In the genomic region with DNA sequence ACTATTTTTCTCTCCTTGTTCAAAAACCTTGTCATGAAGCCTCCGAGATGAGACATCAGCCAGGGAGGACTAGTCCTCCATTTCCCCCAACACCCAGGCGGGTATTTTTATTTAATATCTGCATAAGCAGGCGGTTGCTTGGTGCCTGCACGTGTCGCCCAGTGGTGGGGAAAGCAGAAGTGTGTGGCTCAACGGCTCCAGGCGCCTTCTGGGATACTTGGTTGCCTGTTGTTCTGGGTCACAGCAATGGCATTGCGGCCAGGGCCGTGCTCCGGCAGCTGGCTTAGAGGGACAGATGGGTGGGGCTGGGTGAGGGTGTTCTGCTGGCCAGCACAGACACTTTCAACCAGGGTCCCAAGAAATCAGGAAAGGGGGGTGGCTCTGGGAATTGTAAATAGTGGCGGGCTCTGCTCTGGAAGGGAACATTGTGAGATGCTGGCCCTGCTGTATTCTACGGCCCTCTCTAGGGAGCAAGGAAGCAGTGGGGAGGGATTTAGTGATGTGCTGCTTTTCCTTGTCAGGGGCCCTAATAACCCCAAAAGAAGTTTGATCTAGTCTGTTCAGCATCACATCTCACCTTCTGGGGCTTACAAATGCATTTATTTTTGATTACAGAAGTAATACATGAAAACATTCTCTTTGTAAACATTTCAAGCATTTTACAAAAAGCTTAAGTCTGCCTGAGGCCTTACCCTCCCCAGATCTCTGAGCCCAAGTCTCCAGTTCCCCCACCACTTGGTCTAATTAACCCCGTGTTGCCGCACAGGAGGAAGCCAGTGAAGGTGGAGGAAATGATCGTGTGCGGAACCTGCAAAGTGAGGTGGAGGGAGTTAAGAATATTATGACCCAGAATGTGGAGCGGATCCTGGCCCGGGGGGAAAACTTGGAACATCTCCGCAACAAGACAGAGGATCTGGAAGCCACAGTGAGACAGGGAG, we compare ENCODE assay signal across 8 cellular contexts. TPM values are rescaled to one million over a fixed set of nuclear protein-coding genes. Genes with fewer than 3 reads are reported as not detected.
DNase-seq lines count a peak whose midpoint lies in the region; ATAC-seq and TF ChIP-seq lines count a peak whose summit lies in the region.
"Had no signal": no experiment of that assay in that cellular context is flagged by ENCODE, and none has a peak within 500 bp of the region (broad histone marks: within the 10 kb centered on the region; RNA-seq: fewer than 3 reads in every experiment).

No MANE protein-coding gene starts in this region.

- no peaks in the 10 kb centered on the region for H3K27me3 Mint-ChIP-seq in activated B cell treated with CpG ODN at 0.5 μM for 24 hours

- no peak for TF ChIP-seq POLR2A in heart left ventricle (IDR thresholded peaks at IDR 0.05)

- no peak for TF ChIP-seq CTCF in activated B cell treated with CpG ODN at 0.5 μM for 24 hours (IDR thresholded peaks at IDR 0.05)
- TF ChIP-seq CTCF in heart left ventricle (IDR thresholded peaks at IDR 0.05), result no peak

- H3K4me1 ChIP-seq in heart left ventricle, result peaks cover 0 to 54% (median 19%) of the 10 kb centered on the region in 12 donors
- H3K4me1 ChIP-seq in rectal smooth muscle tissue (ENCODE audit: control insufficient read depth, insufficient read depth, low read length), result no peaks in the 10 kb centered on the region

- peak overlapping the region; percentile 30 for H3K9ac ChIP-seq in rectal smooth muscle tissue (ENCODE audit: low read length)

- 61 to 69% (median 63%) methylated on average over 19 of the region's 19 CpGs for WGBS in heart left ventricle, 4 donors

- peak overlapping the region in 8 of 12 donors; percentile 10 to 60 (median 32) for H3K4me3 ChIP-seq in heart left ventricle
- H3K4me3 ChIP-seq in rectal smooth muscle tissue (ENCODE audit: low read length), result peak overlapping the region; percentile 66

- peaks cover 39% of the 10 kb centered on the region for H3K4me1 Mint-ChIP-seq in activated B cell treated with CpG ODN at 0.5 μM for 24 hours

- intact Hi-C loops in activated B cell treated with CpG ODN at 0.5 μM for 24 hours (cut with micrococcal nuclease), result loop anchor here (1.0 kb wide), 2 partner anchors 9 to 24 kb away; a partner anchor contains a TSS
- intact Hi-C loops in heart left ventricle (cut with DNase I), result no loop called here

- H3K27me3 ChIP-seq in heart left ventricle (no peaks in the 10 kb centered on the region), rectal smooth muscle tissue (ENCODE audit: control insufficient read depth, insufficient read depth, low read length) (no peaks in the 10 kb centered on the region)

- CTCF ChIA-PET in activated B cell treated with CpG ODN at 0.5 μM for 24 hours (lab: Charles Lee), result no interaction called here

- H3K36me3 Mint-ChIP-seq in activated B cell treated with CpG ODN at 0.5 μM for 24 hours (ENCODE audit: low read depth), result peaks cover 26% of the 10 kb centered on the region

- DNase-seq in activated B cell treated with CpG ODN at 0.5 μM for 24 hours (peak; percentile 41), heart left ventricle (peak; percentile 45 to 84 (median 62)), NCI-H1436 treated with DMSO at 0.1 percent for 48 hours (lab: John Stamatoyannopoulos, UW) (no peak), NCI-H2081 treated with DMSO at 0.1 percent for 48 hours (lab: John Stamatoyannopoulos, UW) (no peak)

- H3K4me3 Mint-ChIP-seq in activated B cell treated with CpG ODN at 0.5 μM for 24 hours, result peak overlapping the region; percentile 94

- POLR2A ChIA-PET in activated B cell treated with CpG ODN at 0.5 μM for 24 hours (lab: Charles Lee), result interaction anchor here (0.6 to 4.9 kb wide), 16 partner anchors 9 to 224 kb away, joined by 3 to 45 read pairs (median 6); a partner anchor contains a TSS

- H3K36me3 ChIP-seq in heart left ventricle (peaks cover 0 to 11% (median 0%) of the 10 kb centered on the region in 9 donors), rectal smooth muscle tissue (ENCODE audit: control insufficient read depth, insufficient read depth, low read length) (peaks cover 2% of the 10 kb centered on the region)

- peak overlapping the region; percentile 41 to 90 (median 60) for H3K27ac ChIP-seq in heart left ventricle
- H3K27ac ChIP-seq in rectal smooth muscle tissue (ENCODE audit: low read depth, low read length), result no peak overlapping the region
- H3K27ac ChIP-seq: VCaP had no signal

- no peaks in the 10 kb centered on the region for H3K9me3 ChIP-seq in heart left ventricle

- peak overlapping the region; percentile 93 for H3K27ac Mint-ChIP-seq in activated B cell treated with CpG ODN at 0.5 μM for 24 hours

- ATAC-seq in GM19025 (IDR thresholded peaks at IDR 0.05; ENCODE audit: low read depth, unreplicated experiment), result peak; percentile 33
- ATAC-seq in HG03280 (IDR thresholded peaks at IDR 0.05; ENCODE audit: unreplicated experiment), result peak; percentile 44
- peak; percentile 76 for ATAC-seq in activated B cell treated with CpG ODN at 0.5 μM for 24 hours (ENCODE audit: low read depth)
- peak; percentile 14 to 76 (median 67) for ATAC-seq in heart left ventricle

- no peaks in the 10 kb centered on the region for H3K9me3 Mint-ChIP-seq in activated B cell treated with CpG ODN at 0.5 μM for 24 hours

RNA-seq across cellular contexts. Expression of a gene that starts 1.1 kb away (rescaled TPM):
- total RNA-seq in activated B cell treated with CpG ODN at 0.5 μM for 24 hours (128 and 145 TPM in 2 replicates), heart left ventricle (100 to 1,000 TPM in 1 of 9 donors, 10 to 100 TPM in 4, 1 to 10 TPM in 4; 5.4 to 103 (median 10.1) TPM)
- 10 to 100 TPM; 13.8 to 21.7 TPM for polyA plus RNA-seq in heart left ventricle

RNA-seq across cellular contexts. Expression of a gene that starts 5.7 kb away (rescaled TPM):
- 8.8 and 11.4 TPM in 2 replicates for total RNA-seq in activated B cell treated with CpG ODN at 0.5 μM for 24 hours
- 100 to 1,000 TPM in 1 of 9 donors, 10 to 100 TPM in 8; 21.0 to 186 (median 36.6) TPM for total RNA-seq in heart left ventricle
- polyA plus RNA-seq in heart left ventricle, result 10 to 100 TPM; 65.4 to 81.9 TPM

RNA-seq across cellular contexts. Expression of a gene that starts 17.0 kb away (rescaled TPM):
- 104 and 108 TPM in 2 replicates for total RNA-seq in activated B cell treated with CpG ODN at 0.5 μM for 24 hours
- total RNA-seq in heart left ventricle, result 100 to 1,000 TPM in 4 of 9 donors, 10 to 100 TPM in 5; 77.7 to 208 (median 92.0) TPM
- polyA plus RNA-seq in heart left ventricle, result 100 to 1,000 TPM; 165 to 235 TPM

RNA-seq across cellular contexts. Expression of a gene that starts 17.2 kb away (rescaled TPM):
- 30.0 and 30.7 TPM in 2 replicates for total RNA-seq in activated B cell treated with CpG ODN at 0.5 μM for 24 hours
- 10 to 100 TPM; 13.2 to 30.7 (median 20.8) TPM for total RNA-seq in heart left ventricle
- 10 to 100 TPM; 12.6 to 28.7 TPM for polyA plus RNA-seq in heart left ventricle

RNA-seq across cellular contexts. Expression of a gene that starts 24.0 kb away (rescaled TPM):
- 13.2 and 15.0 TPM in 2 replicates for total RNA-seq in activated B cell treated with CpG ODN at 0.5 μM for 24 hours
- total RNA-seq in heart left ventricle, result 10 to 100 TPM in 5 of 9 donors, 1 to 10 TPM in 4; 6.4 to 20.8 (median 11.5) TPM
- 10 to 100 TPM; 10.5 to 14.1 TPM for polyA plus RNA-seq in heart left ventricle

Comparison
In these comparisons a context has a peak if more than half of its experiments do, and no peak if none do; other contexts are left out.
1. DNase-seq: peak in activated B cell treated with CpG ODN at 0.5 μM for 24 hours (single experiment) and heart left ventricle (5 of 5); none in NCI-H1436 treated with DMSO at 0.1 percent for 48 hours (single experiment) and NCI-H2081 treated with DMSO at 0.1 percent for 48 hours (single experiment).
2. Peak in every context shown above with its lines, with median percentiles within 50 percentile points of each other: ATAC-seq.